In genomic region chr10:101565370-101565900, GRCh38 we compare ENCODE assay signal across 2 cellular contexts.
TF ChIP-seq lines count a peak whose summit lies in the region.

No MANE protein-coding gene starts in this region.

TF ChIP-seq in K562, 482 proteins besides CTCF, POLR2A, EP300 and RAD21:
- TF ChIP-seq ZNF589 (CRISPR knock-in tag; IDR thresholded peaks at IDR 0.05; ENCODE audit: low read depth) = no peak
- TF ChIP-seq ZBTB2 (IDR thresholded peaks at IDR 0.05) = no peak
- no peak for TF ChIP-seq ZNF146 (CRISPR knock-in tag; IDR thresholded peaks at IDR 0.05; ENCODE audit: unreplicated experiment)
- TF ChIP-seq RBM25 (IDR thresholded peaks at IDR 0.05; ENCODE audit: low read depth, low read length, severe bottlenecking) = peak; percentile 47
- TF ChIP-seq CBX1 (IDR thresholded peaks at IDR 0.05; ENCODE audit: low read depth) = no peak

TF ChIP-seq in GM12891, 5 proteins besides CTCF, POLR2A, EP300 and RAD21:
- TF ChIP-seq POLR2AphosphoS5 (IDR thresholded peaks at IDR 0.05; ENCODE audit: low read depth, low read length) = no peak
